14 cellular contexts compared by ENCODE assay signal in the genomic region with DNA sequence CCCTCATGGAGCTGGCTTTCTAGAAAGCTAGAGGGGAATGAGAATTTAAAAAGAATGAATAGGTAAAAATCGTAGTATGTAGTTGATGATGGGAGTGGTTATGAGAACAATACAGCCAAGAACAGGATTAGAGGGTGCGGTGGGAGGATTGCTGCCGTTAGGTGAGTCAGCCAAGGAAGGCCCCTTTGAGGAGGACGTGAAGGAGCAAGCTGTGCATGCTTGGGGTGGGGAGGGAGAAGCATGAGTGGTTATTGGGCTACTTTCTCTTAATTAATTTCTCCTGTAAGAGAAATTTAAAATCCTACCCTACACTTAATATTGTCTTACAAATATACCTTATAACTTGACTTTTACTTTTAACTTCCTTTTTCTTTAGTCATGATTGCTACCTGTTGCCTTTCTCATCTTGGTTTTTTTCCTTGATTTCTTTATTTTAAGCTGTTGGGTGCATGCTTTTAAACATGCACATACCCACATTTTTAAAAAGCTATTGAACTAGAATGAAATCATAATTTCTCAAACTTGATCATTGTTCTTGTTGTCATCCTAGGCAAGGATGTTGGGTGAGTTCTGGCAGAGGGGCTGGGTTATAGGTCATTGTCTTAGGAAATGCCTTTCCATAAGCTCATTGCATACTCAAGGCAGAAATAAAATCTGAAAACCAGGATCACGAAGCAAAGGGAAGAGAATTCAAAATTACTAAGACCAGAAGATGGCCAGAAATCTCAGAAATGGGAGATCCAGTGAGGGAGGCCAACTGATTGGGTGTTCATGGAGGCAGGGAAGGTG.
DNase-seq lines count a peak whose midpoint lies in the region; ATAC-seq, FAIRE-seq and TF ChIP-seq lines count a peak whose summit lies in the region.
"Had no signal": no experiment of that assay in that cellular context is flagged by ENCODE, and none has a peak within 500 bp of the region (broad histone marks: within the 10 kb centered on the region; RNA-seq: fewer than 3 reads in every experiment).

No MANE protein-coding gene starts in this region.

- peaks cover 57% of the 10 kb centered on the region for H3K4me1 ChIP-seq in HUES64 (ENCODE audit: insufficient read depth, low read length)
- H3K4me1 ChIP-seq in K562 (replicated peaks in 1 of 2; ENCODE audit: control insufficient read depth in 2 of 2, insufficient read depth in 2 of 2, low read length in 2 of 2) = peaks cover 7 to 11% of the 10 kb centered on the region in 2 experiments; a peak in 3 of 5 replicates
- H3K4me1 ChIP-seq in thoracic aorta (ENCODE audit: control insufficient read depth in 1 of 2, low read depth in 2 of 2) = peaks cover 70 to 96% of the 10 kb centered on the region in 2 donors

- TF ChIP-seq RAD21 in K562 (CRISPR knock-in tag; conservative IDR thresholded peaks at IDR 0.05 in 1 of 2, IDR thresholded peaks at IDR 0.05 in 1 of 2) = no peak

- no peak overlapping the region for H3K4me2 ChIP-seq in K562 (ENCODE audit: insufficient read depth, low read length)

- no peaks in the 10 kb centered on the region for H3K9me1 ChIP-seq in K562 (ENCODE audit: control insufficient read depth, insufficient read depth, low read length)

- no peaks in the 10 kb centered on the region for H3K36me3 ChIP-seq in HUES64 (ENCODE audit: insufficient read depth, low read length)
- no peaks in the 10 kb centered on the region for H3K36me3 ChIP-seq in K562 (ENCODE audit: control insufficient read depth, insufficient read depth, low read length)
- no peaks in the 10 kb centered on the region for H3K36me3 ChIP-seq in thoracic aorta

- H4K20me1 ChIP-seq in K562 (replicated peaks; ENCODE audit: control insufficient read depth, insufficient read depth, low read length) = no peaks in the 10 kb centered on the region

- POLR2A ChIA-PET in K562 (lab: Yijun Ruan, JAX) (interaction anchor here (0.9 kb wide), 2 partner anchors 14 to 418 kb away, joined by 3 read pairs; no protein-coding TSS in a partner anchor), GM10248 (lab: Yijun Ruan, JAX) (no interaction called here)

- H3K9ac ChIP-seq in HUES64 (ENCODE audit: low read depth, low read length) = no peak overlapping the region
- no peak overlapping the region for H3K9ac ChIP-seq in K562 (ENCODE audit: insufficient read depth in 1 of 2, low read depth in 2 of 2, low read length in 2 of 2)

- DNase-seq in K562 (ENCODE audit: extremely low read depth in 1 of 4, low spot score in 3 of 4) = peak in 2 of 4 experiments; percentile 36 to 43
- peak; percentile 57 for DNase-seq in islet precursor cell
- DNase-seq in thoracic aorta (ENCODE audit: low spot score) = no peak
- no peak for DNase-seq in GM10248 (ENCODE audit: extremely low spot score)
- DNase-seq: activated CD4-positive, alpha-beta memory T cell treated with anti-CD3 and anti-CD28 coated beads, Interleukin-2, amount 10 ng/mL, durations not matched to agents 7 days and 5 days; activated naive CD4-positive, alpha-beta T cell treated with anti-CD3 and anti-CD28 coated beads for 36 hours; CD4-positive, alpha-beta memory T cell; H7; NCI-H2081; T-helper 2 cell had no signal

- intact Hi-C loops in K562 (cut with micrococcal nuclease) = no loop called here

- in situ Hi-C loops in K562 (cut with MboI) = no loop called here

- no peaks in the 10 kb centered on the region for H3K9me3 ChIP-seq in HUES64 (ENCODE audit: insufficient read depth, low read depth, low read length)
- H3K9me3 ChIP-seq in K562 (replicated peaks; ENCODE audit: control insufficient read depth, insufficient read depth, low read depth, low read length) = no peaks in the 10 kb centered on the region
- no peaks in the 10 kb centered on the region for H3K9me3 ChIP-seq in thoracic aorta

- H3K4me3 ChIP-seq in HUES64 (ENCODE audit: low read length) = no peak overlapping the region
- no peak overlapping the region for H3K4me3 ChIP-seq in K562
- H3K4me3 ChIP-seq in thoracic aorta = no peak overlapping the region

- H2AFZ ChIP-seq in K562 (ENCODE audit: low read depth, low read length) = no peak overlapping the region

- no peak for TF ChIP-seq EP300 in K562 (IDR thresholded peaks at IDR 0.05; ENCODE audit: low read length)

- TF ChIP-seq POLR2A in K562 (conservative IDR thresholded peaks at IDR 0.05) = no peak

- CTCF ChIA-PET in K562 (lab: Yijun Ruan, JAX; ENCODE audit: low intra/inter-chr PET ratio) = no interaction called here
- CTCF ChIA-PET in GM10248 (lab: Yijun Ruan, JAX) = interaction anchor here (0.8 to 1.7 kb wide), 6 partner anchors 11 to 179 kb away, joined by 3 to 6 read pairs (median 3); no protein-coding TSS in a partner anchor

- H3K27me3 ChIP-seq in HUES64 (ENCODE audit: insufficient read depth, low read length) = no peaks in the 10 kb centered on the region
- H3K27me3 ChIP-seq in K562 (ENCODE audit: control insufficient read depth in 2 of 2, insufficient read depth in 2 of 2, low read length in 2 of 2) = no peaks in the 10 kb centered on the region
- no peaks in the 10 kb centered on the region for H3K27me3 ChIP-seq in thoracic aorta (replicated peaks; ENCODE audit: insufficient read depth)

- peak; percentile 11 for FAIRE-seq in K562 (lab: Jason Lieb, UNC)

- no peaks in the 10 kb centered on the region for H3K79me2 ChIP-seq in K562 (ENCODE audit: control insufficient read depth, insufficient read depth, low read length)

- 64% methylated on average over 5 of the region's 5 CpGs for WGBS in HUES64
- 12% methylated on average over 5 of the region's 5 CpGs for WGBS in K562 (ENCODE audit: insufficient coverage, low coverage, missing lambda C conversion rate)

- BruUV-seq in K562 (replicated peaks; lab: Mats Ljungman, UMichigan) = no TSS peak

- no peak for TF ChIP-seq CTCF in K562 (IDR thresholded peaks at IDR 0.05 in 2 of 3, conservative IDR thresholded peaks at IDR 0.05 in 1 of 3; ENCODE audit: insufficient read depth in 2 of 3, low read depth in 1 of 3, low read length in 3 of 3)
- TF ChIP-seq CTCF in thoracic aorta (IDR thresholded peaks at IDR 0.05) = no peak
- no peak for TF ChIP-seq CTCF in GM10248 (IDR thresholded peaks at IDR 0.05; ENCODE audit: control extremely low read depth, extremely low read depth, low read depth, missing control alignments)

- peak overlapping the region; percentile 15; the same call in 1 of the 2 replicates for H3K27ac ChIP-seq in HUES64 (ENCODE audit: low read depth, low read length)
- no peak overlapping the region for H3K27ac ChIP-seq in K562 (ENCODE audit: extremely low read depth, low read depth, low read length)
- peak overlapping the region; percentile 57 to 75 for H3K27ac ChIP-seq in thoracic aorta

- ATAC-seq in K562 (peak; percentile 50; the same call in 2 of the 3 replicates), thoracic aorta (ENCODE audit: insufficient number of reproducible peaks, low FRiP score, low read depth) (no peak), GM18907 (IDR thresholded peaks at IDR 0.05; ENCODE audit: unreplicated experiment) (no peak), SK-N-SH treated with all-trans-retinoic acid at 6 μM for 48 hours (no peak), HG03196 (IDR thresholded peaks at IDR 0.05; ENCODE audit: unreplicated experiment) (no peak)

TF ChIP-seq in K562, 482 proteins besides CTCF, POLR2A, EP300 and RAD21:
- TF ChIP-seq JUND (IDR thresholded peaks at IDR 0.05; ENCODE audit: borderline replicate concordance, low read depth, low read length) (0 out of 2 replicates have a peak, but pooled peaks have one; percentile 24), JUND (tag; IDR thresholded peaks at IDR 0.05; ENCODE audit: borderline replicate concordance, low read depth, low read length) (no peak), EHMT2 (IDR thresholded peaks at IDR 0.05) (0 out of 2 replicates have a peak, but pooled peaks have one; percentile 16), ZC3H8 (IDR thresholded peaks at IDR 0.05) (no peak), FOSL1 (tag; conservative IDR thresholded peaks at IDR 0.05) (peak; percentile 51; the same call in 1 of the 2 replicates)

TF ChIP-seq in SK-N-SH treated with all-trans-retinoic acid at 6 μM for 48 hours, 23 proteins besides CTCF, POLR2A, EP300 and RAD21 (continues in another document):
- TF ChIP-seq OSR1 (CRISPR knock-in tag; IDR thresholded peaks at IDR 0.05) = no peak
- no peak for TF ChIP-seq RARB (CRISPR knock-in tag; IDR thresholded peaks at IDR 0.05)
- TF ChIP-seq ESRRG (CRISPR knock-in tag; IDR thresholded peaks at IDR 0.05) = no peak
- no peak for TF ChIP-seq TOX (CRISPR knock-in tag; IDR thresholded peaks at IDR 0.05; ENCODE audit: borderline replicate concordance)
- no peak for TF ChIP-seq CREB5 (CRISPR knock-in tag; IDR thresholded peaks at IDR 0.05; ENCODE audit: low read depth)
- TF ChIP-seq TCF4 (CRISPR knock-in tag; IDR thresholded peaks at IDR 0.05; ENCODE audit: borderline replicate concordance) = no peak
- TF ChIP-seq POU6F1 (CRISPR knock-in tag; IDR thresholded peaks at IDR 0.05; ENCODE audit: borderline replicate concordance, low read depth) = no peak
